ENCODE assay signal across 1 cellular context in the genomic region with DNA sequence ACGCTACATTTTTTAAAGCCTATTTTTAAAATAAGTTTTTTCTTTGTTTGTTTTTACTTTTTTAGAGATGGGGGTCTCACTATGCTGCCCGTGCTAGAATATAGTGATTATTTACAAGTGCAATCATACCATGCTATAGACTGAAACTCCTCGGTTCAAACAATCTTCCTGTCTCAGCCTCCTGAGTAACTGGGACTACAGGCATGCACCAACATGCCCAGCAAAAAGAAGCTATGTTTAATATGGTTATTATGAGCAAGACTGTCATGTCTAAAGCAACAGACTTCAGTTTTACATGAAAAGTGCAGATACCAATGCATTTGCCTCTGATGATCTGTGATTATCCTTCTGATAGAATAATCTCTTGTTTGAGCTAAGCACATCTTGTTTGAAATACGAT.
TF ChIP-seq lines count a peak whose summit lies in the region.

No MANE protein-coding gene starts in this region.

TF ChIP-seq in HepG2, 621 proteins besides CTCF, POLR2A, EP300 and RAD21 (continued from another document):
- TF ChIP-seq, protein P1, sequence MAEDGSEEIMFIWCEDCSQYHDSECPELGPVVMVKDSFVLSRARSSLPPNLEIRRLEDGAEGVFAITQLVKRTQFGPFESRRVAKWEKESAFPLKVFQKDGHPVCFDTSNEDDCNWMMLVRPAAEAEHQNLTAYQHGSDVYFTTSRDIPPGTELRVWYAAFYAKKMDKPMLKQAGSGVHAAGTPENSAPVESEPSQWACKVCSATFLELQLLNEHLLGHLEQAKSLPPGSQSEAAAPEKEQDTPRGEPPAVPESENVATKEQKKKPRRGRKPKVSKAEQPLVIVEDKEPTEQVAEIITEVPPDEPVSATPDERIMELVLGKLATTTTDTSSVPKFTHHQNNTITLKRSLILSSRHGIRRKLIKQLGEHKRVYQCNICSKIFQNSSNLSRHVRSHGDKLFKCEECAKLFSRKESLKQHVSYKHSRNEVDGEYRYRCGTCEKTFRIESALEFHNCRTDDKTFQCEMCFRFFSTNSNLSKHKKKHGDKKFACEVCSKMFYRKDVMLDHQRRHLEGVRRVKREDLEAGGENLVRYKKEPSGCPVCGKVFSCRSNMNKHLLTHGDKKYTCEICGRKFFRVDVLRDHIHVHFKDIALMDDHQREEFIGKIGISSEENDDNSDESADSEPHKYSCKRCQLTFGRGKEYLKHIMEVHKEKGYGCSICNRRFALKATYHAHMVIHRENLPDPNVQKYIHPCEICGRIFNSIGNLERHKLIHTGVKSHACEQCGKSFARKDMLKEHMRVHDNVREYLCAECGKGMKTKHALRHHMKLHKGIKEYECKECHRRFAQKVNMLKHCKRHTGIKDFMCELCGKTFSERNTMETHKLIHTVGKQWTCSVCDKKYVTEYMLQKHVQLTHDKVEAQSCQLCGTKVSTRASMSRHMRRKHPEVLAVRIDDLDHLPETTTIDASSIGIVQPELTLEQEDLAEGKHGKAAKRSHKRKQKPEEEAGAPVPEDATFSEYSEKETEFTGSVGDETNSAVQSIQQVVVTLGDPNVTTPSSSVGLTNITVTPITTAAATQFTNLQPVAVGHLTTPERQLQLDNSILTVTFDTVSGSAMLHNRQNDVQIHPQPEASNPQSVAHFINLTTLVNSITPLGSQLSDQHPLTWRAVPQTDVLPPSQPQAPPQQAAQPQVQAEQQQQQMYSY (CRISPR knock-in tag; IDR thresholded peaks at IDR 0.05), result no peak
- TF ChIP-seq, protein P2, sequence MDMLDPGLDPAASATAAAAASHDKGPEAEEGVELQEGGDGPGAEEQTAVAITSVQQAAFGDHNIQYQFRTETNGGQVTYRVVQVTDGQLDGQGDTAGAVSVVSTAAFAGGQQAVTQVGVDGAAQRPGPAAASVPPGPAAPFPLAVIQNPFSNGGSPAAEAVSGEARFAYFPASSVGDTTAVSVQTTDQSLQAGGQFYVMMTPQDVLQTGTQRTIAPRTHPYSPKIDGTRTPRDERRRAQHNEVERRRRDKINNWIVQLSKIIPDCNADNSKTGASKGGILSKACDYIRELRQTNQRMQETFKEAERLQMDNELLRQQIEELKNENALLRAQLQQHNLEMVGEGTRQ (IDR thresholded peaks at IDR 0.05; ENCODE audit: low read depth, low read length), result no peak
- TF ChIP-seq, protein P2 (CRISPR knock-in tag; IDR thresholded peaks at IDR 0.05; ENCODE audit: borderline replicate concordance), result no peak
- no peak for TF ChIP-seq HNF4G (IDR thresholded peaks at IDR 0.05; ENCODE audit: borderline replicate concordance, low read depth, low read length)
- TF ChIP-seq HNF4G (CRISPR knock-in tag; IDR thresholded peaks at IDR 0.05; ENCODE audit: borderline replicate concordance, low read depth), result no peak
- no peak for TF ChIP-seq SNAI1 (CRISPR knock-in tag; IDR thresholded peaks at IDR 0.05; ENCODE audit: borderline replicate concordance)
- no peak for TF ChIP-seq RBFOX2 (IDR thresholded peaks at IDR 0.05; ENCODE audit: low read depth, low read length)
- TF ChIP-seq CENPX (CRISPR knock-in tag; IDR thresholded peaks at IDR 0.05), result no peak
- TF ChIP-seq TCF7 (IDR thresholded peaks at IDR 0.05; ENCODE audit: low read depth), result no peak
- TF ChIP-seq, protein P3, sequence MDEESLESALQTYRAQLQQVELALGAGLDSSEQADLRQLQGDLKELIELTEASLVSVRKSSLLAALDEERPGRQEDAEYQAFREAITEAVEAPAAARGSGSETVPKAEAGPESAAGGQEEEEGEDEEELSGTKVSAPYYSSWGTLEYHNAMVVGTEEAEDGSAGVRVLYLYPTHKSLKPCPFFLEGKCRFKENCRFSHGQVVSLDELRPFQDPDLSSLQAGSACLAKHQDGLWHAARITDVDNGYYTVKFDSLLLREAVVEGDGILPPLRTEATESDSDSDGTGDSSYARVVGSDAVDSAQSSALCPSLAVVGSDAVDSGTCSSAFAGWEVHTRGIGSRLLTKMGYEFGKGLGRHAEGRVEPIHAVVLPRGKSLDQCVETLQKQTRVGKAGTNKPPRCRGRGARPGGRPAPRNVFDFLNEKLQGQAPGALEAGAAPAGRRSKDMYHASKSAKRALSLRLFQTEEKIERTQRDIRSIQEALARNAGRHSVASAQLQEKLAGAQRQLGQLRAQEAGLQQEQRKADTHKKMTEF (CRISPR knock-in tag; IDR thresholded peaks at IDR 0.05), result no peak
- no peak for TF ChIP-seq ZNF788 (CRISPR knock-in tag; IDR thresholded peaks at IDR 0.05; ENCODE audit: borderline replicate concordance)
- TF ChIP-seq MTA1 (CRISPR knock-in tag; IDR thresholded peaks at IDR 0.05; ENCODE audit: borderline replicate concordance), result no peak
- TF ChIP-seq ETV6 (CRISPR knock-in tag; conservative IDR thresholded peaks at IDR 0.05), result no peak
- no peak for TF ChIP-seq MYC (CRISPR knock-in tag; IDR thresholded peaks at IDR 0.05; ENCODE audit: borderline replicate concordance)
- no peak for TF ChIP-seq ZNF660 (CRISPR knock-in tag; IDR thresholded peaks at IDR 0.05; ENCODE audit: borderline replicate concordance, low read depth)
- no peak for TF ChIP-seq ZNF556 (CRISPR knock-in tag; IDR thresholded peaks at IDR 0.05; ENCODE audit: borderline replicate concordance)
- no peak for TF ChIP-seq SIN3A (IDR thresholded peaks at IDR 0.05; ENCODE audit: borderline replicate concordance, low read depth, low read length)
- TF ChIP-seq MAZ (IDR thresholded peaks at IDR 0.05; ENCODE audit: borderline replicate concordance, low read depth, low read length), result no peak
- TF ChIP-seq MAZ (CRISPR knock-in tag; IDR thresholded peaks at IDR 0.05; ENCODE audit: low read depth), result no peak
- TF ChIP-seq ZNF343 (CRISPR knock-in tag; IDR thresholded peaks at IDR 0.05), result no peak
